9 cellular contexts compared by ENCODE assay signal in the genomic region with DNA sequence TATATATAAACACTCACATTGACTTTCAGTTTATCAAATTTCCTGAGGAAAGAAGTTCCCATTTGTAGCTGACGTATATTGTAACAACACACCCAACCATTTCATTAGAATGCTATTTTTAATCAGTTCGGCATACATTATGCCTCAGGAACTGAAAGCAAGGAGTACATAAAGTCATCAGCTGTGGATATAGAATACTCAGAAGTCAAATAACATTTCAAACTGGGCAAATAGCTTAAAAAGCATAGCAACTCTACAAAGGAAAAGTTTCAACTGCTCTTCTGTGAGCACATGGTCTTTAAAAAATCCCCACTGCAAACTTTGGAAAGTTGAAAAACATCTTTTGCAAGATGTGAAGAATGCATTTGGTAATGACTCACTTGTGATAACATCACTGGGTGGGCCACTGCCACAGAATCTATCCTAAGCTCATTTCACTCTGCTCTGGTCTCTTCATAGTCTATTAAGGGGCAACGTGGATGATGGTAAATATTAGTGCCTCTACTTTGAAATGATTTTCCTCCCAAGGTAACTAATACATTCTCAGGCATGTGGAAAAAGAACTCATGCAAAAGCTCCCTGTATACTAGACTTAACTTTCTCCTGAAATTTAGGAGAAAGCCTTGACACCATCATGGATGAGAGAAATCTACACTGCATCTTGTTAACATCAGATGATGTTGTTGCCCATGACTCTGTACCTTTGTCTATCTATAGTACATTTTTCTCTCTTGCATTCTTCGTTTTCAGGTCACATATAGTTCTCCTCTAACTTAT. TPM values are rescaled to one million over a fixed set of nuclear protein-coding genes. Genes with fewer than 3 reads are reported as not detected.
DNase-seq lines count a peak whose midpoint lies in the region; ATAC-seq and TF ChIP-seq lines count a peak whose summit lies in the region.
"Had no signal": no experiment of that assay in that cellular context is flagged by ENCODE, and none has a peak within 500 bp of the region (broad histone marks: within the 10 kb centered on the region; RNA-seq: fewer than 3 reads in every experiment).

No MANE protein-coding gene starts in this region.

- WGBS in hepatocyte (ENCODE audit: low lambda C conversion rate, missing lambda C conversion rate), result 60% methylated on average over 4 of the region's 4 CpGs

- TF ChIP-seq CTCF in hepatocyte (IDR thresholded peaks at IDR 0.05; ENCODE audit: poor library complexity), result no peak

- peaks cover 2% of the 10 kb centered on the region for H4K20me1 ChIP-seq in hepatocyte (ENCODE audit: insufficient read depth, poor library complexity, severe bottlenecking)

- peak overlapping the region; percentile 72 for H3K4me3 Mint-ChIP-seq in activated T-helper 1 cell treated with anti-CD3 and anti-CD28 coated beads, Interleukin-12 subunit alpha, Interleukin-12 subunit beta, Interleukin-2, Interleukin-4 antibody, amounts not matched to agents 30 ng/mL and 10 ng/mL and 1 ng/mL, durations not matched to agents 14 hours and 24 hours and 36 hours
- H3K4me3 Mint-ChIP-seq: memory B cell had no signal

- H3K9me3 Mint-ChIP-seq in activated T-helper 1 cell treated with anti-CD3 and anti-CD28 coated beads, Interleukin-12 subunit alpha, Interleukin-12 subunit beta, Interleukin-2, Interleukin-4 antibody, amounts not matched to agents 30 ng/mL and 10 ng/mL and 1 ng/mL, durations not matched to agents 14 hours and 24 hours and 36 hours, result no peaks in the 10 kb centered on the region
- H3K9me3 Mint-ChIP-seq: memory B cell had no signal

- DNase-seq in Right ventricle myocardium inferior (ENCODE audit: missing footprints) (no peak), cardiac septum (ENCODE audit: low spot score) (no peak), hepatocyte (ENCODE audit: low spot score) (no peak), NCI-H524 treated with DMSO at 0.1 percent for 48 hours (lab: John Stamatoyannopoulos, UW) (no peak), inferior parietal cortex (ENCODE audit: extremely low spot score) (no peak), GF-D8 (lab: John Stamatoyannopoulos, UW) (no peak)
- DNase-seq in activated T-helper 1 cell treated with anti-CD3 and anti-CD28 coated beads, Interleukin-12 subunit alpha, Interleukin-12 subunit beta, Interleukin-2, Interleukin-4 antibody, amounts not matched to agents 30 ng/mL and 10 ng/mL and 1 ng/mL, durations not matched to agents 14 hours and 24 hours and 36 hours (ENCODE audit: low spot score), result no peak

- H3K4me1 Mint-ChIP-seq in activated T-helper 1 cell treated with anti-CD3 and anti-CD28 coated beads, Interleukin-12 subunit alpha, Interleukin-12 subunit beta, Interleukin-2, Interleukin-4 antibody, amounts not matched to agents 30 ng/mL and 10 ng/mL and 1 ng/mL, durations not matched to agents 14 hours and 24 hours and 36 hours (ENCODE audit: low read depth), result peaks cover 81% of the 10 kb centered on the region

- no peaks in the 10 kb centered on the region for H3K9me2 ChIP-seq in hepatocyte (replicated peaks; ENCODE audit: insufficient read depth)

- H3K4me2 ChIP-seq in hepatocyte, result peak overlapping the region; percentile 64

- peak overlapping the region; percentile 80 for H3K27ac ChIP-seq in hepatocyte

- H3K36me3 Mint-ChIP-seq in activated T-helper 1 cell treated with anti-CD3 and anti-CD28 coated beads, Interleukin-12 subunit alpha, Interleukin-12 subunit beta, Interleukin-2, Interleukin-4 antibody, amounts not matched to agents 30 ng/mL and 10 ng/mL and 1 ng/mL, durations not matched to agents 14 hours and 24 hours and 36 hours (ENCODE audit: low read depth), result peaks cover 31% of the 10 kb centered on the region

- no peaks in the 10 kb centered on the region for H3K9me3 ChIP-seq in hepatocyte (ENCODE audit: low read depth)

- intact Hi-C loops in Right ventricle myocardium inferior (cut with DNase I) (no loop called here), cardiac septum (cut with DNase I) (no loop called here)
- intact Hi-C loops in activated T-helper 1 cell treated with anti-CD3 and anti-CD28 coated beads, Interleukin-12 subunit alpha, Interleukin-12 subunit beta, Interleukin-2, Interleukin-4 antibody, amounts not matched to agents 30 ng/mL and 10 ng/mL and 1 ng/mL, durations not matched to agents 14 hours and 24 hours and 36 hours (cut with micrococcal nuclease), result loop anchor here (1.0 to 5.0 kb wide), 8 partner anchors 9 to 149 kb away; no protein-coding TSS in a partner anchor

- H3K4me1 ChIP-seq in hepatocyte (ENCODE audit: insufficient read depth), result peaks cover 10% of the 10 kb centered on the region

- no peak overlapping the region for H3K4me3 ChIP-seq in hepatocyte

- H2AFZ ChIP-seq in hepatocyte, result no peak overlapping the region

- H3K27me3 ChIP-seq in hepatocyte, result no peaks in the 10 kb centered on the region

- H3K36me3 ChIP-seq in hepatocyte (replicated peaks; ENCODE audit: insufficient read depth, low read depth), result no peaks in the 10 kb centered on the region

- H3K79me2 ChIP-seq in hepatocyte, result peaks cover 25% of the 10 kb centered on the region

- ATAC-seq in Right ventricle myocardium inferior, result peak; percentile 74
- no peak for ATAC-seq in GM18498 (IDR thresholded peaks at IDR 0.05; ENCODE audit: unreplicated experiment)

- H3K27me3 Mint-ChIP-seq in activated T-helper 1 cell treated with anti-CD3 and anti-CD28 coated beads, Interleukin-12 subunit alpha, Interleukin-12 subunit beta, Interleukin-2, Interleukin-4 antibody, amounts not matched to agents 30 ng/mL and 10 ng/mL and 1 ng/mL, durations not matched to agents 14 hours and 24 hours and 36 hours (ENCODE audit: insufficient read depth), result no peaks in the 10 kb centered on the region
- H3K27me3 Mint-ChIP-seq: memory B cell had no signal

- H3K27ac Mint-ChIP-seq in activated T-helper 1 cell treated with anti-CD3 and anti-CD28 coated beads, Interleukin-12 subunit alpha, Interleukin-12 subunit beta, Interleukin-2, Interleukin-4 antibody, amounts not matched to agents 30 ng/mL and 10 ng/mL and 1 ng/mL, durations not matched to agents 14 hours and 24 hours and 36 hours, result peak overlapping the region; percentile 89
- H3K27ac Mint-ChIP-seq: memory B cell had no signal

RNA-seq across cellular contexts. Expression of gene FYN, which starts 49.2 kb away (rescaled TPM):
- total RNA-seq in Right ventricle myocardium inferior (50.4 TPM), cardiac septum (65.3 TPM), hepatocyte (40.0 and 65.7 TPM in 2 replicates)
- total RNA-seq in activated T-helper 1 cell treated with anti-CD3 and anti-CD28 coated beads, Interleukin-12 subunit alpha, Interleukin-12 subunit beta, Interleukin-2, Interleukin-4 antibody, amounts not matched to agents 30 ng/mL and 10 ng/mL and 1 ng/mL, durations not matched to agents 14 hours and 24 hours and 36 hours, result 347 and 355 TPM in 2 replicates
- 63.7 and 70.1 TPM in 2 replicates for polyA plus RNA-seq in hepatocyte
